ENCODE assay signal across 9 cellular contexts in the genomic region with DNA sequence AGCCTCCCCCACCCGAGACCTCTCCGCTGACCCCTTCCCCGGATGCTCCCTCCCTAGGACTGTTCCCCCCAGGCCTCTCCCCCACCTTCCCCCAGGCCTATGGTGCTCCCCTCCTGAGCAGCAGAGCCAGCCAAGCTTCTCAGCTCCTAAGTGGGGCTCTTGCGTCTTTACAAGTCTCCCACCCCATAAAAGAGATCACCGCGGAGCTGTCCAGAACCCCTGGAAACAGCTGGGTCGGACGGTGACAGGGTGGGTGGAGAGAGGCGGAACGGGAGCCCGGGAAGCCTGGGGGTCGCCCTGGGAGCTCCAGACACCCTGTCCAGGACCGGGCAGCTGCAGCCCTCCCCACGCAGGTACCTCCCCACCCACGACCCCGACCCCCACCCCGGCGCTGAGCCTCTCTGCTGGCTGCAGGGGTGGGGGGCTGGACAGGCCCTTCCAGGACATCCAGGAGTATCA.
A peak's percentile ranks its signal among the peaks of the same experiment; 100 is the strongest.
DNase-seq lines count a peak whose midpoint lies in the region; ATAC-seq and TF ChIP-seq lines count a peak whose summit lies in the region.
"Had no signal": no experiment of that assay in that cellular context is flagged by ENCODE, and none has a peak within 500 bp of the region (broad histone marks: within the 10 kb centered on the region; RNA-seq: fewer than 3 reads in every experiment).

No MANE protein-coding gene starts in this region.

- H3K9me3 ChIP-seq in mesenchymal stem cell (ENCODE audit: control insufficient read depth, low read length), result no peaks in the 10 kb centered on the region
- no peaks in the 10 kb centered on the region for H3K9me3 ChIP-seq in testis

- H3K79me1 ChIP-seq in mesenchymal stem cell (replicated peaks; ENCODE audit: low read length, poor library complexity, severe bottlenecking), result no peaks in the 10 kb centered on the region

- H3K27ac Mint-ChIP-seq in activated CD4-positive, alpha-beta T cell treated with anti-CD3 and anti-CD28 coated beads for 36 hours, result peak overlapping the region; percentile 37
- no peak overlapping the region for H3K27ac Mint-ChIP-seq in chondrocyte (ENCODE audit: unreplicated experiment)

- peaks cover 0 to 23% of the 10 kb centered on the region in 2 experiments for H3K27me3 ChIP-seq in mesenchymal stem cell (ENCODE audit: control insufficient read depth in 1 of 2, insufficient read depth in 1 of 2, low read length in 2 of 2)
- no peaks in the 10 kb centered on the region for H3K27me3 ChIP-seq in testis

- no peaks in the 10 kb centered on the region for H3K9me3 Mint-ChIP-seq in activated CD4-positive, alpha-beta T cell treated with anti-CD3 and anti-CD28 coated beads for 36 hours (ENCODE audit: low read depth)
- H3K9me3 Mint-ChIP-seq in chondrocyte (ENCODE audit: low read depth), result no peaks in the 10 kb centered on the region

- no peak overlapping the region for H4K91ac ChIP-seq in mesenchymal stem cell (ENCODE audit: low read length)

- H3K4me3 ChIP-seq in mesenchymal stem cell (ENCODE audit: insufficient read depth in 1 of 2, low read depth in 1 of 2, low read length in 2 of 2) (no peak overlapping the region), testis (peak overlapping the region; percentile 49 to 69)

- no peak overlapping the region for H2AFZ ChIP-seq in mesenchymal stem cell (ENCODE audit: low read depth, low read length)

- no peak overlapping the region for H3K18ac ChIP-seq in mesenchymal stem cell (ENCODE audit: low read depth in 1 of 2, low read length in 2 of 2)

- no peak overlapping the region for H3K4ac ChIP-seq in mesenchymal stem cell (ENCODE audit: low read depth in 1 of 2, low read length in 2 of 2)

- no peak overlapping the region for H3K23ac ChIP-seq in mesenchymal stem cell (ENCODE audit: low read length in 2 of 2)

- H3K4me3 Mint-ChIP-seq in activated CD4-positive, alpha-beta T cell treated with anti-CD3 and anti-CD28 coated beads for 36 hours, result no peak overlapping the region
- H3K4me3 Mint-ChIP-seq in chondrocyte (ENCODE audit: unreplicated experiment), result peak overlapping the region; percentile 40

- CTCF ChIA-PET in activated CD4-positive, alpha-beta T cell treated with anti-CD3 and anti-CD28 coated beads for 36 hours (lab: Charles Lee), result no interaction called here

- H2BK15ac ChIP-seq in mesenchymal stem cell (ENCODE audit: low read depth, poor library complexity, severe bottlenecking), result no peak overlapping the region

- H2BK12ac ChIP-seq in mesenchymal stem cell (ENCODE audit: low read length in 2 of 2), result no peak overlapping the region

- H3K36me3 ChIP-seq in mesenchymal stem cell (ENCODE audit: control insufficient read depth in 1 of 2, insufficient read depth in 2 of 2, low read depth in 1 of 2, low read length in 2 of 2) (no peaks in the 10 kb centered on the region), testis (ENCODE audit: low read depth, missing control alignments) (no peaks in the 10 kb centered on the region)

- no peak for DNase-seq in activated CD4-positive, alpha-beta T cell treated with anti-CD3 and anti-CD28 coated beads for 36 hours
- no peak for DNase-seq in activated CD4-positive, alpha-beta T cell treated with anti-CD3 and anti-CD28 coated beads for 4 hours
- DNase-seq in chondrocyte (ENCODE audit: low spot score) (peak; percentile 64), mesenchymal stem cell (no peak), testis (no peak), HK-2 (ENCODE audit: unreplicated experiment) (no peak), HT-29 (ENCODE audit: low spot score) (no peak)
- DNase-seq: MV-4-11 had no signal

- no peak for TF ChIP-seq POLR2A in testis (IDR thresholded peaks at IDR 0.05)

- POLR2A ChIA-PET in activated CD4-positive, alpha-beta T cell treated with anti-CD3 and anti-CD28 coated beads for 36 hours (lab: Charles Lee), result no interaction called here

- no peak overlapping the region for H3K14ac ChIP-seq in mesenchymal stem cell (ENCODE audit: low read length in 2 of 2)

- H3K36me3 Mint-ChIP-seq in activated CD4-positive, alpha-beta T cell treated with anti-CD3 and anti-CD28 coated beads for 36 hours (ENCODE audit: low read depth), result no peaks in the 10 kb centered on the region
- no peaks in the 10 kb centered on the region for H3K36me3 Mint-ChIP-seq in chondrocyte (ENCODE audit: low read depth)

- no peak overlapping the region for H3K9ac ChIP-seq in mesenchymal stem cell (ENCODE audit: low read length)

- H3K27me3 Mint-ChIP-seq in activated CD4-positive, alpha-beta T cell treated with anti-CD3 and anti-CD28 coated beads for 36 hours, result no peaks in the 10 kb centered on the region
- peaks cover 6% of the 10 kb centered on the region for H3K27me3 Mint-ChIP-seq in chondrocyte (ENCODE audit: low read depth)

- no peak for ATAC-seq in activated CD4-positive, alpha-beta T cell treated with anti-CD3 and anti-CD28 coated beads for 36 hours
- no peak for ATAC-seq in GM21367 (IDR thresholded peaks at IDR 0.05; ENCODE audit: unreplicated experiment)

- H3K4me1 ChIP-seq in mesenchymal stem cell (ENCODE audit: control insufficient read depth, insufficient read depth, low read depth, low read length) (peaks cover 44% of the 10 kb centered on the region), testis (peaks cover 17% of the 10 kb centered on the region)

- H4K8ac ChIP-seq in mesenchymal stem cell (ENCODE audit: low read length), result no peak overlapping the region

- H2AK5ac ChIP-seq in mesenchymal stem cell (ENCODE audit: low read length, severe bottlenecking), result no peak overlapping the region

- H2BK5ac ChIP-seq in mesenchymal stem cell (ENCODE audit: low read depth, low read length, poor library complexity, severe bottlenecking), result no peak overlapping the region

- H2BK120ac ChIP-seq in mesenchymal stem cell (ENCODE audit: low read depth, low read length), result no peak overlapping the region

- WGBS in mesenchymal stem cell, result 21% methylated on average over 13 of the region's 18 CpGs
- WGBS in testis, 2 donors, result 7 to 24% methylated on average over 4 to 17 of the region's 18 CpGs

- H3K27ac ChIP-seq in mesenchymal stem cell (ENCODE audit: low read length, poor library complexity, severe bottlenecking), result no peak overlapping the region
- peak overlapping the region; percentile 86 to 88 for H3K27ac ChIP-seq in testis

- intact Hi-C loops in activated CD4-positive, alpha-beta T cell treated with anti-CD3 and anti-CD28 coated beads for 36 hours (cut with DNase I, micrococcal nuclease), result no loop called here
- intact Hi-C loops in testis (cut with DNase I; ENCODE audit: low total_unique reads), result loop anchor here (5.0 kb wide), 1 partner anchor 61 kb away; a partner anchor contains a TSS

- TF ChIP-seq CTCF in chondrocyte (IDR thresholded peaks at IDR 0.05) (no peak), testis (IDR thresholded peaks at IDR 0.05) (no peak)

- H3K4me1 Mint-ChIP-seq in activated CD4-positive, alpha-beta T cell treated with anti-CD3 and anti-CD28 coated beads for 36 hours, result peaks cover 32% of the 10 kb centered on the region
- peaks cover 8% of the 10 kb centered on the region for H3K4me1 Mint-ChIP-seq in chondrocyte (ENCODE audit: low read depth)

- peak overlapping the region; percentile 28 for H3K4me2 ChIP-seq in mesenchymal stem cell (ENCODE audit: low read length, poor library complexity, severe bottlenecking)

Comparison
In these comparisons a context has a peak if more than half of its experiments do, and no peak if none do; other contexts are left out.
1. H3K4me3 ChIP-seq: peak in testis (2 of 2); none in mesenchymal stem cell (0 of 2).